In genomic region chr4:70651864-70652506, GRCh38 we compare ENCODE assay signal across 9 cellular contexts. TPM values are rescaled to one million over a fixed set of nuclear protein-coding genes. Genes with fewer than 3 reads are reported as not detected.
DNase-seq lines count a peak whose midpoint lies in the region; ATAC-seq, FAIRE-seq and TF ChIP-seq lines count a peak whose summit lies in the region.
"Had no signal": no experiment of that assay in that cellular context is flagged by ENCODE, and none has a peak within 500 bp of the region (broad histone marks: within the 10 kb centered on the region; RNA-seq: fewer than 3 reads in every experiment).

No MANE protein-coding gene starts in this region.

- H3F3A ChIP-seq in PC-9 (ENCODE audit: insufficient read depth, low read depth), result no peaks in the 10 kb centered on the region

- CTCF ChIA-PET in PC-9 (lab: Charles Lee) (interaction anchor here (0.6 to 0.7 kb wide), 4 partner anchors 358 to 1068 kb away, joined by 3 to 10 read pairs (median 4); no protein-coding TSS in a partner anchor), endothelial cell of umbilical vein (lab: Charles Lee) (interaction anchor here (0.6 to 5.4 kb wide), 17 partner anchors 9 to 1652 kb away, joined by 3 to 78 read pairs (median 4); partner anchors contain the start of gene JCHAIN)

- intact Hi-C loops in PC-9 (cut with micrococcal nuclease; ENCODE audit: unreplicated experiment) (loop anchor here (2.0 to 5.0 kb wide), 2 partner anchors 360 to 1063 kb away; no protein-coding TSS in a partner anchor), endothelial cell of umbilical vein (cut with micrococcal nuclease) (loop anchor here (1.0 to 10.0 kb wide), 5 partner anchors 50 to 1651 kb away; no protein-coding TSS in a partner anchor)

- H3K79me2 ChIP-seq in PC-9 (ENCODE audit: low read depth) (no peaks in the 10 kb centered on the region), endothelial cell of umbilical vein (ENCODE audit: control insufficient read depth, insufficient read depth, low read length) (no peaks in the 10 kb centered on the region)

- H3K27me3 ChIP-seq in PC-9 (ENCODE audit: insufficient read depth, low read depth), result no peaks in the 10 kb centered on the region
- peaks cover 0 to 8% of the 10 kb centered on the region in 2 experiments for H3K27me3 ChIP-seq in endothelial cell of umbilical vein (ENCODE audit: control insufficient read depth in 2 of 2, insufficient read depth in 2 of 2, low read length in 2 of 2)

- H3K9me3 Mint-ChIP-seq in activated naive CD4-positive, alpha-beta T cell treated with anti-CD3 and anti-CD28 coated beads, Interleukin-2, amount 50 U/mL, for 72 hours, result no peaks in the 10 kb centered on the region
- no peaks in the 10 kb centered on the region for H3K9me3 Mint-ChIP-seq in naive thymus-derived CD8-positive, alpha-beta T cell

- DNase-seq in activated naive CD4-positive, alpha-beta T cell treated with anti-CD3 and anti-CD28 coated beads, Interleukin-2, amount 50 U/mL, for 72 hours (ENCODE audit: low spot score in 2 of 2), result no peak
- no peak for DNase-seq in activated naive CD4-positive, alpha-beta T cell (lab: John Stamatoyannopoulos, UW)
- DNase-seq in PC-9 (peak in 1 of 2 experiments; percentile 37), endothelial cell of umbilical vein (ENCODE audit: low read depth, low spot score) (peak; percentile 55)
- DNase-seq in naive thymus-derived CD8-positive, alpha-beta T cell, result peak in 3 of 10 donors; percentile 46 to 49 (median 47)

- FAIRE-seq in endothelial cell of umbilical vein (lab: Jason Lieb, UNC), result peak; percentile 64

- TF ChIP-seq POLR2A in endothelial cell of umbilical vein (IDR thresholded peaks at IDR 0.05; ENCODE audit: low read depth, low read length), result no peak

- H3K27me3 Mint-ChIP-seq in naive thymus-derived CD8-positive, alpha-beta T cell, result peaks cover 0 to 2% (median 0%) of the 10 kb centered on the region in 5 donors

- peaks cover 0 to 5% (median 2%) of the 10 kb centered on the region in 4 donors for H3K4me1 Mint-ChIP-seq in naive thymus-derived CD8-positive, alpha-beta T cell

- no peaks in the 10 kb centered on the region for H3K36me3 Mint-ChIP-seq in activated naive CD4-positive, alpha-beta T cell treated with anti-CD3 and anti-CD28 coated beads, Interleukin-2, amount 50 U/mL, for 72 hours
- no peaks in the 10 kb centered on the region for H3K36me3 Mint-ChIP-seq in naive thymus-derived CD8-positive, alpha-beta T cell

- H3K4me3 ChIP-seq in PC-9 (peak overlapping the region; percentile 27; the same call in 1 of the 2 replicates), endothelial cell of umbilical vein (replicated peaks in 1 of 3; ENCODE audit: insufficient read depth in 1 of 3, low read depth in 1 of 3, low read length in 3 of 3) (no peak overlapping the region)

- H3K9ac ChIP-seq in endothelial cell of umbilical vein (replicated peaks; ENCODE audit: extremely low read depth, insufficient read depth, low read length), result no peak overlapping the region

- H3K4me3 Mint-ChIP-seq in naive thymus-derived CD8-positive, alpha-beta T cell, result no peak overlapping the region

- ATAC-seq in activated naive CD4-positive, alpha-beta T cell treated with anti-CD3 and anti-CD28 coated beads, Interleukin-2, amount 50 U/mL, for 72 hours, result peak; percentile 47 to 57
- peak; percentile 43 for ATAC-seq in HG03175 (IDR thresholded peaks at IDR 0.05; ENCODE audit: unreplicated experiment)
- peak; percentile 44 to 52 for ATAC-seq in naive thymus-derived CD8-positive, alpha-beta T cell
- ATAC-seq in GM18517 (IDR thresholded peaks at IDR 0.05; ENCODE audit: unreplicated experiment), result no peak
- no peak for ATAC-seq in HG03025 (IDR thresholded peaks at IDR 0.05; ENCODE audit: low FRiP score, unreplicated experiment)

- BruUV-seq in PC-9 (replicated peaks; lab: Mats Ljungman, UMichigan), result no TSS peak
- BruUV-seq in endothelial cell of umbilical vein (replicated peaks; lab: Mats Ljungman, UMichigan), result no TSS peak

- H3K4me2 ChIP-seq in PC-9 (peak overlapping the region; percentile 51), endothelial cell of umbilical vein (ENCODE audit: insufficient read depth, low read length) (peak overlapping the region; percentile 65)

- dilution Hi-C loops in endothelial cell of umbilical vein (cut with MboI; ENCODE audit: extremely low pct_ligation_motif_present, low sequenced_read_pairs), result no loop called here

- H4K20me1 ChIP-seq in PC-9 (ENCODE audit: insufficient read depth) (no peaks in the 10 kb centered on the region), endothelial cell of umbilical vein (replicated peaks; ENCODE audit: control insufficient read depth, extremely low read depth, insufficient read depth, low read length) (no peaks in the 10 kb centered on the region)

- H3K4me1 ChIP-seq in PC-9 (replicated peaks; ENCODE audit: insufficient read depth), result no peaks in the 10 kb centered on the region
- peaks cover 12% of the 10 kb centered on the region for H3K4me1 ChIP-seq in endothelial cell of umbilical vein (ENCODE audit: control insufficient read depth, extremely low read depth, insufficient read depth, low read length)

- TF ChIP-seq CTCF in PC-9 (conservative IDR thresholded peaks at IDR 0.05) (peak; percentile 64), endothelial cell of umbilical vein (IDR thresholded peaks at IDR 0.05; ENCODE audit: extremely low read depth in 1 of 2, insufficient read depth in 1 of 2, low read depth in 1 of 2, low read length in 2 of 2) (peak; percentile 23 to 29)

- H2AFZ ChIP-seq in PC-9, result peak overlapping the region; percentile 82
- H2AFZ ChIP-seq in endothelial cell of umbilical vein (ENCODE audit: low read depth, low read length), result peak overlapping the region; percentile 66

- POLR2A ChIA-PET in PC-9 (lab: Charles Lee; ENCODE audit: unreplicated experiment) (no interaction called here), endothelial cell of umbilical vein (lab: Charles Lee) (no interaction called here)
- POLR2A ChIA-PET in naive thymus-derived CD8-positive, alpha-beta T cell (lab: Charles Lee), result no interaction called here

- H3K9me1 ChIP-seq in endothelial cell of umbilical vein (replicated peaks; ENCODE audit: control insufficient read depth, extremely low read depth, insufficient read depth, low read length), result no peaks in the 10 kb centered on the region

- H3K27ac Mint-ChIP-seq in activated naive CD4-positive, alpha-beta T cell treated with anti-CD3 and anti-CD28 coated beads, Interleukin-2, amount 50 U/mL, for 72 hours, result no peak overlapping the region
- H3K27ac Mint-ChIP-seq in naive thymus-derived CD8-positive, alpha-beta T cell, result no peak overlapping the region

- no peaks in the 10 kb centered on the region for H3K9me2 ChIP-seq in PC-9 (ENCODE audit: insufficient read depth)

- no peaks in the 10 kb centered on the region for H3K9me3 ChIP-seq in PC-9 (ENCODE audit: insufficient read depth, low read depth)
- no peaks in the 10 kb centered on the region for H3K9me3 ChIP-seq in endothelial cell of umbilical vein (replicated peaks; ENCODE audit: control insufficient read depth, insufficient read depth, low read length)

- H3K36me3 ChIP-seq in PC-9 (ENCODE audit: low read depth) (no peaks in the 10 kb centered on the region), endothelial cell of umbilical vein (ENCODE audit: control insufficient read depth in 2 of 2, extremely low read depth in 1 of 2, insufficient read depth in 2 of 2, low read length in 2 of 2) (no peaks in the 10 kb centered on the region)

- H3K27ac ChIP-seq in PC-9, result no peak overlapping the region
- no peak overlapping the region for H3K27ac ChIP-seq in endothelial cell of umbilical vein (ENCODE audit: insufficient read depth, low read depth, low read length)

RNA-seq across cellular contexts. Expression of gene JCHAIN, which starts 14.3 kb away (rescaled TPM):
- total RNA-seq in activated naive CD4-positive, alpha-beta T cell treated with anti-CD3 and anti-CD28 coated beads, Interleukin-2, amount 50 U/mL, for 72 hours, result under 1 TPM in 1 of 2 donors, not detected in 1; 0.68 TPM
- not detected in 2 replicates for total RNA-seq in PC-9 (2021)
- total RNA-seq in endothelial cell of umbilical vein, result not detected in 2 replicates
- polyA plus RNA-seq in endothelial cell of umbilical vein, result not detected in 2 replicates
- not detected in 2 replicates for polyA plus RNA-seq in endothelial cell of umbilical vein (2011; cell fraction: cytosol; rRNA removed)
- polyA plus RNA-seq in endothelial cell of umbilical vein (2011; cell fraction: nucleus; rRNA removed), result not detected in 2 replicates
- polyA plus RNA-seq in endothelial cell of umbilical vein (2012), result not detected in 2 replicates
- not detected in 2 replicates for polyA minus RNA-seq in endothelial cell of umbilical vein
- not detected for polyA minus RNA-seq in endothelial cell of umbilical vein (2011; cell fraction: cytosol; rRNA and poly(A)+ RNA removed)
- polyA minus RNA-seq in endothelial cell of umbilical vein (2011; cell fraction: nucleus; rRNA and poly(A)+ RNA removed), result not detected in 2 replicates
- 1 to 10 TPM; 4.7 to 6.9 TPM for total RNA-seq in naive thymus-derived CD8-positive, alpha-beta T cell
- polyA plus RNA-seq in naive thymus-derived CD8-positive, alpha-beta T cell, result 1 to 10 TPM in 2 of 3 donors, under 1 TPM in 1; 0.17 to 3.1 (median 2.7) TPM
- total RNA-seq: temporal lobe had no signal

RNA-seq across cellular contexts. Expression of gene ENAM, which starts 23.4 kb away (rescaled TPM):
- total RNA-seq in activated naive CD4-positive, alpha-beta T cell treated with anti-CD3 and anti-CD28 coated beads, Interleukin-2, amount 50 U/mL, for 72 hours, result not detected
- total RNA-seq in PC-9 (2021), result not detected in 2 replicates
- total RNA-seq in endothelial cell of umbilical vein, result 0.05 TPM in 1 of 2 replicates, not detected in the other
- 0.05 and 0.07 TPM in 2 replicates for polyA plus RNA-seq in endothelial cell of umbilical vein
- 0.05 and 0.10 TPM in 2 replicates for polyA plus RNA-seq in endothelial cell of umbilical vein (2011; cell fraction: cytosol; rRNA removed)
- 0.03 and 0.13 TPM in 2 replicates for polyA plus RNA-seq in endothelial cell of umbilical vein (2011; cell fraction: nucleus; rRNA removed)
- 0.03 and 0.10 TPM in 2 replicates for polyA plus RNA-seq in endothelial cell of umbilical vein (2012)
- 0.08 and 0.49 TPM in 2 replicates for polyA minus RNA-seq in endothelial cell of umbilical vein
- not detected for polyA minus RNA-seq in endothelial cell of umbilical vein (2011; cell fraction: cytosol; rRNA and poly(A)+ RNA removed)
- 0.29 TPM in 2 replicates for polyA minus RNA-seq in endothelial cell of umbilical vein (2011; cell fraction: nucleus; rRNA and poly(A)+ RNA removed)
- total RNA-seq in naive thymus-derived CD8-positive, alpha-beta T cell, result not detected
- not detected for polyA plus RNA-seq in naive thymus-derived CD8-positive, alpha-beta T cell
- total RNA-seq: temporal lobe had no signal

RNA-seq across cellular contexts. Expression of gene UTP3, which starts 36.3 kb away (rescaled TPM):
- total RNA-seq in activated naive CD4-positive, alpha-beta T cell treated with anti-CD3 and anti-CD28 coated beads, Interleukin-2, amount 50 U/mL, for 72 hours, result 10 to 100 TPM; 19.3 to 31.6 TPM
- total RNA-seq in PC-9 (2021) (15.1 and 16.4 TPM in 2 replicates), endothelial cell of umbilical vein (32.8 and 34.7 TPM in 2 replicates)
- polyA plus RNA-seq in endothelial cell of umbilical vein, result 6.2 and 8.7 TPM in 2 replicates
- 20.2 and 21.0 TPM in 2 replicates for polyA plus RNA-seq in endothelial cell of umbilical vein (2011; cell fraction: cytosol; rRNA removed)
- 9.2 and 12.2 TPM in 2 replicates for polyA plus RNA-seq in endothelial cell of umbilical vein (2011; cell fraction: nucleus; rRNA removed)
- polyA plus RNA-seq in endothelial cell of umbilical vein (2012), result 26.3 and 38.0 TPM in 2 replicates
- 6.0 and 7.3 TPM in 2 replicates for polyA minus RNA-seq in endothelial cell of umbilical vein
- polyA minus RNA-seq in endothelial cell of umbilical vein (2011; cell fraction: cytosol; rRNA and poly(A)+ RNA removed), result 3.7 TPM
- 4.6 and 4.8 TPM in 2 replicates for polyA minus RNA-seq in endothelial cell of umbilical vein (2011; cell fraction: nucleus; rRNA and poly(A)+ RNA removed)
- total RNA-seq in naive thymus-derived CD8-positive, alpha-beta T cell, result 10 to 100 TPM; 44.5 to 44.7 TPM
- polyA plus RNA-seq in naive thymus-derived CD8-positive, alpha-beta T cell, result 10 to 100 TPM in 2 of 3 donors, 1 to 10 TPM in 1; 9.7 to 20.3 (median 13.9) TPM

RNA-seq across cellular contexts. Expression of gene AMBN, which starts 59.9 kb away (rescaled TPM):
- total RNA-seq in activated naive CD4-positive, alpha-beta T cell treated with anti-CD3 and anti-CD28 coated beads, Interleukin-2, amount 50 U/mL, for 72 hours, result not detected
- total RNA-seq in PC-9 (2021), result not detected in 2 replicates
- total RNA-seq in endothelial cell of umbilical vein, result not detected in 2 replicates
- not detected in 2 replicates for polyA plus RNA-seq in endothelial cell of umbilical vein
- not detected in 2 replicates for polyA plus RNA-seq in endothelial cell of umbilical vein (2011; cell fraction: cytosol; rRNA removed)
- not detected in 2 replicates for polyA plus RNA-seq in endothelial cell of umbilical vein (2011; cell fraction: nucleus; rRNA removed)
- polyA plus RNA-seq in endothelial cell of umbilical vein (2012), result not detected in 2 replicates
- polyA minus RNA-seq in endothelial cell of umbilical vein, result not detected in 2 replicates
- not detected for polyA minus RNA-seq in endothelial cell of umbilical vein (2011; cell fraction: cytosol; rRNA and poly(A)+ RNA removed)
- polyA minus RNA-seq in endothelial cell of umbilical vein (2011; cell fraction: nucleus; rRNA and poly(A)+ RNA removed), result not detected in 2 replicates
- total RNA-seq in naive thymus-derived CD8-positive, alpha-beta T cell, result not detected
- polyA plus RNA-seq in naive thymus-derived CD8-positive, alpha-beta T cell, result not detected

Comparison
In these comparisons a context has a peak if more than half of its experiments do, and no peak if none do; other contexts are left out.
1. ATAC-seq: peak in activated naive CD4-positive, alpha-beta T cell treated with anti-CD3 and anti-CD28 coated beads, Interleukin-2, amount 50 U/mL, for 72 hours (2 of 2), HG03175 (single experiment) and naive thymus-derived CD8-positive, alpha-beta T cell (2 of 2); none in GM18517 (single experiment) and HG03025 (single experiment).